Comparison of ENCODE assay signal across 11 cellular contexts in genomic region chr4:2799971-2800690, GRCh38. TPM values are rescaled to one million over a fixed set of nuclear protein-coding genes. Genes with fewer than 3 reads are reported as not detected.
DNase-seq lines count a peak whose midpoint lies in the region; ATAC-seq and TF ChIP-seq lines count a peak whose summit lies in the region.
"Had no signal": no experiment of that assay in that cellular context is flagged by ENCODE, and none has a peak within 500 bp of the region (broad histone marks: within the 10 kb centered on the region; RNA-seq: fewer than 3 reads in every experiment).

No MANE protein-coding gene starts in this region.

- H3K9me3 Mint-ChIP-seq in CD8-positive, alpha-beta memory T cell, result no peaks in the 10 kb centered on the region
- H3K9me3 Mint-ChIP-seq: endodermal cell had no signal

- peaks cover 22 to 35% (median 22%) of the 10 kb centered on the region in 3 donors for H3K4me1 Mint-ChIP-seq in CD8-positive, alpha-beta memory T cell

- H3K9me2 ChIP-seq in OCI-LY7 (ENCODE audit: insufficient read depth, low read length), result no peaks in the 10 kb centered on the region

- intact Hi-C loops in OCI-LY7 (cut with micrococcal nuclease; ENCODE audit: unreplicated experiment), result no loop called here

- H3K4me3 Mint-ChIP-seq in CD8-positive, alpha-beta memory T cell, result peak overlapping the region in 6 of 7 donors; percentile 52 to 81 (median 60)
- H3K4me3 Mint-ChIP-seq: endodermal cell had no signal

- H4K20me1 ChIP-seq in osteoblast (ENCODE audit: insufficient read depth, low read length) (peaks cover 5% of the 10 kb centered on the region), OCI-LY7 (ENCODE audit: insufficient read depth, low read length) (no peaks in the 10 kb centered on the region)

- H3K27ac ChIP-seq in CD8-positive, alpha-beta memory T cell (ENCODE audit: low read depth, low read length), result peak overlapping the region; percentile 16
- H3K27ac ChIP-seq in SJCRH30 (peak overlapping the region; percentile 68; the same call in 1 of the 2 replicates), osteoblast (ENCODE audit: low read depth, low read length) (peak overlapping the region; percentile 68), OCI-LY7 (ENCODE audit: low read depth, low read length, poor library complexity, severe bottlenecking) (no peak overlapping the region)
- H3K27ac ChIP-seq: SK-N-MC had no signal

- no peaks in the 10 kb centered on the region for H3K36me3 Mint-ChIP-seq in CD8-positive, alpha-beta memory T cell

- H3K9me3 ChIP-seq in CD8-positive, alpha-beta memory T cell (ENCODE audit: low read length), result no peaks in the 10 kb centered on the region
- H3K9me3 ChIP-seq in SJCRH30 (replicated peaks) (no peaks in the 10 kb centered on the region), osteoblast (ENCODE audit: low read depth, low read length) (no peaks in the 10 kb centered on the region), OCI-LY7 (ENCODE audit: low read length) (no peaks in the 10 kb centered on the region)

- DNase-seq in CD8-positive, alpha-beta memory T cell, result peak in 1 of 5 donors; percentile 40
- DNase-seq in SJCRH30 (peak; percentile 37 to 38), epithelial cell of proximal tubule (ENCODE audit: low read depth) (no peak), osteoblast (ENCODE audit: insufficient read length, low spot score, missing footprints) (peak; percentile 68), epidermal melanocyte (ENCODE audit: insufficient read length, low spot score) (no peak), OCI-LY7 (ENCODE audit: low spot score) (no peak)
- DNase-seq in central memory CD4-positive, alpha-beta T cell, result no peak
- DNase-seq: small intestine had no signal

- no peaks in the 10 kb centered on the region for H3K27me3 Mint-ChIP-seq in CD8-positive, alpha-beta memory T cell

- peak overlapping the region in 4 of 8 donors; percentile 51 to 80 (median 66) for H3K27ac Mint-ChIP-seq in CD8-positive, alpha-beta memory T cell

- H3K4me2 ChIP-seq in osteoblast (ENCODE audit: insufficient read depth, low read length) (peak overlapping the region; percentile 48), OCI-LY7 (ENCODE audit: low read length) (no peak overlapping the region)

- BruUV-seq in OCI-LY7 (replicated peaks; lab: Mats Ljungman, UMichigan), result no TSS peak

- no peaks in the 10 kb centered on the region for H3K36me3 ChIP-seq in CD8-positive, alpha-beta memory T cell (ENCODE audit: insufficient read depth, low read length)
- H3K36me3 ChIP-seq in SJCRH30, result no peaks in the 10 kb centered on the region
- peaks cover 5% of the 10 kb centered on the region for H3K36me3 ChIP-seq in osteoblast (ENCODE audit: insufficient read depth, low read length)
- no peaks in the 10 kb centered on the region for H3K36me3 ChIP-seq in OCI-LY7 (ENCODE audit: insufficient read depth, low read length)

- POLR2A ChIA-PET in CD8-positive, alpha-beta memory T cell (lab: Charles Lee), result interaction anchor here (0.8 to 0.9 kb wide), 2 partner anchors 13 to 14 kb away, joined by 3 to 5 read pairs; no protein-coding TSS in a partner anchor
- POLR2A ChIA-PET in OCI-LY7 (lab: Charles Lee), result no interaction called here

- CTCF ChIA-PET in CD8-positive, alpha-beta memory T cell (lab: Charles Lee), result no interaction called here
- CTCF ChIA-PET in OCI-LY7 (lab: Charles Lee; ENCODE audit: unreplicated experiment), result interaction anchor here (0.6 kb wide), 1 partner anchor 13 kb away, joined by 5 read pairs; no protein-coding TSS in a partner anchor

- no peaks in the 10 kb centered on the region for H3K27me3 ChIP-seq in CD8-positive, alpha-beta memory T cell (ENCODE audit: insufficient read depth, low read length, poor library complexity, severe bottlenecking)
- H3K27me3 ChIP-seq in SJCRH30 (no peaks in the 10 kb centered on the region), osteoblast (ENCODE audit: insufficient read depth, low read length) (no peaks in the 10 kb centered on the region)

- H2AFZ ChIP-seq in osteoblast (ENCODE audit: low read length), result peak overlapping the region; percentile 74
- H2AFZ ChIP-seq in OCI-LY7 (ENCODE audit: low read length), result no peak overlapping the region

- no peak for TF ChIP-seq CTCF in epithelial cell of proximal tubule (conservative IDR thresholded peaks at IDR 0.05; ENCODE audit: low read depth, low read length)
- TF ChIP-seq CTCF in osteoblast (IDR thresholded peaks at IDR 0.05; ENCODE audit: extremely low read depth, low read depth, low read length), result no peak
- no peak for TF ChIP-seq CTCF in OCI-LY7 (conservative IDR thresholded peaks at IDR 0.05; ENCODE audit: low read length)

- no peak overlapping the region for H3K4me3 ChIP-seq in CD8-positive, alpha-beta memory T cell (ENCODE audit: low read length)
- H3K4me3 ChIP-seq in SJCRH30, result peak overlapping the region; percentile 29
- H3K4me3 ChIP-seq in epithelial cell of proximal tubule (ENCODE audit: low read depth, low read length), result peak overlapping the region; percentile 33
- no peak overlapping the region for H3K4me3 ChIP-seq in osteoblast (ENCODE audit: insufficient read depth, low read length)
- H3K4me3 ChIP-seq in OCI-LY7 (ENCODE audit: low read depth, low read length, poor library complexity, severe bottlenecking), result no peak overlapping the region
- H3K4me3 ChIP-seq: SK-N-MC had no signal

- H3K4me1 ChIP-seq in CD8-positive, alpha-beta memory T cell (ENCODE audit: insufficient read depth, low read length), result peaks cover 49% of the 10 kb centered on the region
- peaks cover 58% of the 10 kb centered on the region for H3K4me1 ChIP-seq in SJCRH30
- peaks cover 34% of the 10 kb centered on the region for H3K4me1 ChIP-seq in osteoblast (ENCODE audit: insufficient read depth, low read length)
- H3K4me1 ChIP-seq in OCI-LY7 (ENCODE audit: insufficient read depth, low read length, poor library complexity, severe bottlenecking), result peaks cover 26% of the 10 kb centered on the region

- H3K79me2 ChIP-seq in osteoblast (ENCODE audit: insufficient read depth, low read length) (peaks cover 85% of the 10 kb centered on the region), OCI-LY7 (ENCODE audit: insufficient read depth, low read depth, low read length) (no peaks in the 10 kb centered on the region)

- ATAC-seq in GM19463 (IDR thresholded peaks at IDR 0.05; ENCODE audit: unreplicated experiment), result no peak

RNA-seq across cellular contexts. Expression of gene SH3BP2, which starts 7.2 kb away (rescaled TPM):
- total RNA-seq in CD8-positive, alpha-beta memory T cell, result 10 to 100 TPM; 68.8 to 75.4 TPM
- polyA plus RNA-seq in CD8-positive, alpha-beta memory T cell, result 35.7 TPM
- total RNA-seq in SJCRH30 (2014; rRNA removed; shearing (Covaris generic)), result 22.0 and 28.1 TPM in 2 replicates
- total RNA-seq in epithelial cell of proximal tubule (32.3 and 53.3 TPM in 2 replicates), osteoblast (26.4 and 28.0 TPM in 2 replicates), OCI-LY7 (2022) (23.8 and 31.6 TPM in 2 replicates)
- 6.9 and 10.9 TPM in 2 replicates for total RNA-seq in OCI-LY7 (2014; rRNA removed; shearing (Covaris generic))

RNA-seq across cellular contexts. Expression of gene ADD1, which starts 43.5 kb away (rescaled TPM):
- 100 to 1,000 TPM; 185 to 192 TPM for total RNA-seq in CD8-positive, alpha-beta memory T cell
- polyA plus RNA-seq in CD8-positive, alpha-beta memory T cell, result 217 TPM
- total RNA-seq in SJCRH30 (2014; rRNA removed; shearing (Covaris generic)), result 131 and 139 TPM in 2 replicates
- total RNA-seq in epithelial cell of proximal tubule, result 153 and 222 TPM in 2 replicates
- total RNA-seq in osteoblast, result 200 and 204 TPM in 2 replicates
- 77.1 and 85.3 TPM in 2 replicates for total RNA-seq in OCI-LY7 (2014; rRNA removed; shearing (Covaris generic))
- total RNA-seq in OCI-LY7 (2022), result 108 TPM in 2 replicates

RNA-seq across cellular contexts. Expression of gene TNIP2, which starts 44.0 kb away (rescaled TPM):
- total RNA-seq in CD8-positive, alpha-beta memory T cell, result 10 to 100 TPM; 87.7 to 92.3 TPM
- polyA plus RNA-seq in CD8-positive, alpha-beta memory T cell, result 57.4 TPM
- total RNA-seq in SJCRH30 (2014; rRNA removed; shearing (Covaris generic)), result 25.8 and 28.8 TPM in 2 replicates
- total RNA-seq in epithelial cell of proximal tubule (76.7 and 77.4 TPM in 2 replicates), osteoblast (37.7 and 44.9 TPM in 2 replicates), OCI-LY7 (2022) (26.2 and 28.3 TPM in 2 replicates)
- 32.1 TPM in 2 replicates for total RNA-seq in OCI-LY7 (2014; rRNA removed; shearing (Covaris generic))

Comparison
In these comparisons a context has a peak if more than half of its experiments do, and no peak if none do; other contexts are left out.
1. DNase-seq: peak in SJCRH30 (2 of 2) and osteoblast (single experiment); none in epithelial cell of proximal tubule (single experiment), epidermal melanocyte (single experiment), OCI-LY7 (single experiment) and central memory CD4-positive, alpha-beta T cell (single experiment).
2. H3K4me3 ChIP-seq: peak in SJCRH30 (single experiment) and epithelial cell of proximal tubule (single experiment); none in CD8-positive, alpha-beta memory T cell (single experiment), osteoblast (single experiment) and OCI-LY7 (single experiment).